In genomic region chr11:116257092-116257491, GRCh38 we compare ENCODE assay signal across 13 cellular contexts.
DNase-seq lines count a peak whose midpoint lies in the region; ATAC-seq and TF ChIP-seq lines count a peak whose summit lies in the region.
"Had no signal": no experiment of that assay in that cellular context is flagged by ENCODE, and none has a peak within 500 bp of the region (broad histone marks: within the 10 kb centered on the region; RNA-seq: fewer than 3 reads in every experiment).

No MANE protein-coding gene starts in this region.

- peak; percentile 37 for DNase-seq in HEK293T (ENCODE audit: extremely low spot score)
- DNase-seq in NCI-H526 treated with DMSO at 0.1 percent for 48 hours (lab: John Stamatoyannopoulos, UW) = peak; percentile 27
- peak; percentile 10 for DNase-seq in germinal center (ENCODE audit: low spot score)
- DNase-seq in putamen (ENCODE audit: low spot score) = peak; percentile 55
- no peak for DNase-seq in NCI-H524 treated with DMSO at 0.1 percent for 48 hours (lab: John Stamatoyannopoulos, UW)
- no peak for DNase-seq in stimulated activated naive CD8-positive, alpha-beta T cell treated with anti-CD3 and anti-CD28 coated beads, Interleukin-15, Interleukin-2, amounts not matched to agents 100 U/mL and 50 U/mL, for 24 hours
- no peak for DNase-seq in NCI-H1417 treated with DMSO at 0.1 percent for 48 hours (lab: John Stamatoyannopoulos, UW)
- DNase-seq: activated effector memory CD4-positive, alpha-beta T cell treated with Interleukin-2 at 50 U/mL for 16 hours; amygdala; effector CD8-positive, alpha-beta T cell; NCI-H2029 treated with DMSO at 0.1 percent for 48 hours; NCI-H748 treated with DMSO at 0.1 percent for 48 hours; tibial artery had no signal

- no peak for ATAC-seq in stimulated activated naive CD8-positive, alpha-beta T cell treated with anti-CD3 and anti-CD28 coated beads, Interleukin-15, Interleukin-2, amounts not matched to agents 100 U/mL and 50 U/mL, for 24 hours

- CTCF ChIA-PET in HEK293T (lab: Yijun Ruan, JAX) = no interaction called here

- POLR2A ChIA-PET in HEK293T (lab: Yijun Ruan, JAX) = no interaction called here

TF ChIP-seq in HEK293T, 16 proteins besides CTCF, POLR2A, EP300 and RAD21:
- TF ChIP-seq NFRKB (IDR thresholded peaks at IDR 0.05) (no peak), HDGF (IDR thresholded peaks at IDR 0.05; ENCODE audit: borderline replicate concordance) (no peak), FOXA1 (IDR thresholded peaks at IDR 0.05) (no peak), ELF4 (IDR thresholded peaks at IDR 0.05) (no peak), ARNT (IDR thresholded peaks at IDR 0.05) (no peak), LEF1 (IDR thresholded peaks at IDR 0.05; ENCODE audit: borderline replicate concordance) (no peak), L3MBTL2 (conservative IDR thresholded peaks at IDR 0.05) (no peak), SP1 (IDR thresholded peaks at IDR 0.05) (no peak), FOXM1 (IDR thresholded peaks at IDR 0.05; ENCODE audit: borderline replicate concordance) (no peak), ZNF384 (IDR thresholded peaks at IDR 0.05) (no peak), PKNOX1 (IDR thresholded peaks at IDR 0.05) (no peak), SUZ12 (IDR thresholded peaks at IDR 0.05) (no peak), FOXK2 (IDR thresholded peaks at IDR 0.05) (no peak), BHLHE40 (IDR thresholded peaks at IDR 0.05; ENCODE audit: borderline replicate concordance) (no peak)
TF ChIP-seq in HEK293T: peak in this region for 0.

Comparison
In these comparisons a context has a peak if more than half of its experiments do, and no peak if none do; other contexts are left out.
1. DNase-seq: peak in HEK293T (single experiment), NCI-H526 treated with DMSO at 0.1 percent for 48 hours (single experiment), germinal center (single experiment) and putamen (single experiment); none in NCI-H524 treated with DMSO at 0.1 percent for 48 hours (single experiment), stimulated activated naive CD8-positive, alpha-beta T cell treated with anti-CD3 and anti-CD28 coated beads, Interleukin-15, Interleukin-2, amounts not matched to agents 100 U/mL and 50 U/mL, for 24 hours (single experiment) and NCI-H1417 treated with DMSO at 0.1 percent for 48 hours (single experiment).